Comparison of ENCODE assay signal across 22 cellular contexts in genomic region chr14:70303528-70304293, GRCh38.
"Had no signal": no experiment of that assay in that cellular context is flagged by ENCODE, and none has a peak within 500 bp of the region (broad histone marks: within the 10 kb centered on the region; RNA-seq: fewer than 3 reads in every experiment).

No MANE protein-coding gene starts in this region.

- H3K27ac ChIP-seq: colonic mucosa, foreskin keratinocyte, neutrophil, psoas muscle, right lobe of liver, spleen, testis, tibial nerve had no signal

- H3K36me3 Mint-ChIP-seq: stimulated activated memory B cell treated with anti-CD40 and anti-IgM and Interleukin-4, amounts not matched to agents 10 μg/mL and 1 μg/mL and 100 μg/mL, for 72 hours had no signal

- H3K9me3 ChIP-seq: colonic mucosa, mucosa of descending colon, neutrophil, psoas muscle, right lobe of liver, testis had no signal

- H3K4me3 ChIP-seq: colonic mucosa, lung, mucosa of descending colon, psoas muscle, right lobe of liver, spleen, testis, tibial nerve had no signal

- FAIRE-seq: endothelial cell of umbilical vein had no signal

- ATAC-seq: foreskin keratinocyte; left colon; left ventricle myocardium superior; mucosa of descending colon; naive thymus-derived CD8-positive, alpha-beta T cell; psoas muscle; right lobe of liver; stimulated activated memory B cell treated with anti-CD40 and anti-IgM and Interleukin-4, amounts not matched to agents 10 μg/mL and 1 μg/mL and 100 μg/mL, for 72 hours had no signal

- DNase-seq: colonic mucosa; dermis blood vessel endothelial cell; erythroblast; foreskin keratinocyte; left colon; left ventricle myocardium superior; mucosa of descending colon; naive thymus-derived CD8-positive, alpha-beta T cell; psoas muscle; retina; right lobe of liver; spleen; stimulated activated CD4-positive, alpha-beta T cell treated with anti-CD3 and anti-CD28 coated beads, Interleukin-15, amount 100 ng/mL, for 24 hours; stimulated activated CD4-positive, alpha-beta T cell treated with anti-CD3 and anti-CD28 coated beads, Interleukin-1b, Interleukin-23, amount 100 ng/mL, for 48 hours; stimulated activated CD4-positive, alpha-beta T cell treated with anti-CD3 and anti-CD28 coated beads, Interleukin-4, amount 100 ng/mL, for 24 hours; testis had no signal

- H3K4me1 Mint-ChIP-seq: stimulated activated memory B cell treated with anti-CD40 and anti-IgM and Interleukin-4, amounts not matched to agents 10 μg/mL and 1 μg/mL and 100 μg/mL, for 72 hours had no signal

- H3K4me1 ChIP-seq: colonic mucosa, foreskin keratinocyte, psoas muscle, right lobe of liver, spleen, testis, tibial nerve had no signal

- H3K36me3 ChIP-seq: colonic mucosa, neutrophil, right lobe of liver, spleen, tibial nerve had no signal

- H3K27me3 ChIP-seq: colonic mucosa, foreskin keratinocyte, neutrophil, right lobe of liver, testis, tibial nerve had no signal

- H3K4me3 Mint-ChIP-seq: naive thymus-derived CD8-positive, alpha-beta T cell; stimulated activated memory B cell treated with anti-CD40 and anti-IgM and Interleukin-4, amounts not matched to agents 10 μg/mL and 1 μg/mL and 100 μg/mL, for 72 hours; stimulated activated naive CD8-positive, alpha-beta T cell treated with anti-CD3 and anti-CD28 coated beads, Interleukin-15, Interleukin-2, amounts not matched to agents 100 ng/mL and 50 ng/mL, for 24 hours had no signal

- H3K27ac Mint-ChIP-seq: naive thymus-derived CD8-positive, alpha-beta T cell; stimulated activated memory B cell treated with anti-CD40 and anti-IgM and Interleukin-4, amounts not matched to agents 10 μg/mL and 1 μg/mL and 100 μg/mL, for 72 hours; stimulated activated naive CD8-positive, alpha-beta T cell treated with anti-CD3 and anti-CD28 coated beads, Interleukin-15, Interleukin-2, amounts not matched to agents 100 ng/mL and 50 ng/mL, for 24 hours had no signal
